8 cellular contexts compared by ENCODE assay signal in genomic region chr6:159654483-159655098, GRCh38. TPM values are rescaled to one million over a fixed set of nuclear protein-coding genes. Genes with fewer than 3 reads are reported as not detected.
DNase-seq lines count a peak whose midpoint lies in the region; ATAC-seq and TF ChIP-seq lines count a peak whose summit lies in the region.

No MANE protein-coding gene starts in this region.

- intact Hi-C loops in left ventricle myocardium superior (cut with micrococcal nuclease) = loop anchor here (10.0 kb wide), 1 partner anchor 480 kb away; no protein-coding TSS in a partner anchor

- no peak overlapping the region for H3K4me2 ChIP-seq in smooth muscle cell

- TF ChIP-seq CTCF in AG10803 (conservative IDR thresholded peaks at IDR 0.05; ENCODE audit: low read length) (peak; percentile 65), GM20000 (IDR thresholded peaks at IDR 0.05; ENCODE audit: extremely low read depth, missing control alignments) (no peak), smooth muscle cell (IDR thresholded peaks at IDR 0.05; ENCODE audit: borderline replicate concordance, insufficient read depth, poor library complexity, severe bottlenecking) (peak; percentile 82)

- no peaks in the 10 kb centered on the region for H3K79me2 ChIP-seq in smooth muscle cell (ENCODE audit: low read depth)

- no peak overlapping the region for H3K27ac ChIP-seq in smooth muscle cell (ENCODE audit: low read depth)

- H3K27me3 ChIP-seq in adipocyte (replicated peaks; ENCODE audit: control insufficient read depth, insufficient read depth, low read length) (no peaks in the 10 kb centered on the region), smooth muscle cell (ENCODE audit: low read depth) (no peaks in the 10 kb centered on the region)

- 1% methylated on average over 2 of the region's 2 CpGs for WGBS in smooth muscle cell (ENCODE audit: low lambda C conversion rate)

- ATAC-seq in left ventricle myocardium superior = peak; percentile 26

- H3K4me3 ChIP-seq in AG10803 (ENCODE audit: low read length) = no peak overlapping the region
- no peak overlapping the region for H3K4me3 ChIP-seq in adipocyte (ENCODE audit: low read length)
- H3K4me3 ChIP-seq in smooth muscle cell = no peak overlapping the region

- H3K9ac ChIP-seq in adipocyte (ENCODE audit: low read length) (no peak overlapping the region), smooth muscle cell (ENCODE audit: low read depth) (no peak overlapping the region)

- H2AFZ ChIP-seq in smooth muscle cell (ENCODE audit: low read depth) = no peak overlapping the region

- DNase-seq in AG10803 (ENCODE audit: low read depth) (peak; percentile 74), GM20000 (ENCODE audit: low spot score) (peak; percentile 56), NCI-H2171 (lab: John Stamatoyannopoulos, UW) (peak; percentile 64), adipocyte (ENCODE audit: low read depth) (peak; percentile 91), left ventricle myocardium superior (no peak), smooth muscle cell (lab: John Stamatoyannopoulos, UW; ENCODE audit: unreplicated experiment) (no peak), activated gamma-delta T cell treated with Interleukin-2 at 50 U/mL for 16 hours (no peak)
- DNase-seq in activated CD8-positive, alpha-beta memory T cell treated with anti-CD3 and anti-CD28 coated beads, Interleukin-2, amount 50 U/mL, for 48 hours = no peak

- peaks cover 11% of the 10 kb centered on the region for H3K36me3 ChIP-seq in adipocyte (ENCODE audit: control insufficient read depth, insufficient read depth, low read length, severe bottlenecking)
- no peaks in the 10 kb centered on the region for H3K36me3 ChIP-seq in smooth muscle cell (ENCODE audit: low read depth)

- no peaks in the 10 kb centered on the region for H3F3A ChIP-seq in smooth muscle cell (ENCODE audit: low read depth)

- H3K9me3 ChIP-seq in adipocyte (ENCODE audit: control insufficient read depth, low read length) (no peaks in the 10 kb centered on the region), smooth muscle cell (replicated peaks; ENCODE audit: low read depth) (no peaks in the 10 kb centered on the region)

- H4K20me1 ChIP-seq in smooth muscle cell (ENCODE audit: low read depth) = no peaks in the 10 kb centered on the region

- H3K4me1 ChIP-seq in adipocyte (ENCODE audit: control insufficient read depth, insufficient read depth, low read length) (peaks cover 9% of the 10 kb centered on the region), smooth muscle cell (ENCODE audit: low read depth) (no peaks in the 10 kb centered on the region)

RNA-seq across cellular contexts. Expression of gene SOD2, which starts 38.5 kb away (rescaled TPM):
- total RNA-seq in left ventricle myocardium superior = 1,053 TPM
- 68.4 and 69.4 TPM in 2 replicates for total RNA-seq in smooth muscle cell
- 53.2 and 72.0 TPM in 2 replicates for polyA plus RNA-seq in smooth muscle cell

Comparison
In these comparisons a context has a peak if more than half of its experiments do, and no peak if none do; other contexts are left out.
1. DNase-seq: peak in AG10803 (single experiment), GM20000 (single experiment), NCI-H2171 (single experiment) and adipocyte (single experiment); none in left ventricle myocardium superior (single experiment), smooth muscle cell (single experiment), activated CD8-positive, alpha-beta memory T cell treated with anti-CD3 and anti-CD28 coated beads, Interleukin-2, amount 50 U/mL, for 48 hours (single experiment) and activated gamma-delta T cell treated with Interleukin-2 at 50 U/mL for 16 hours (single experiment).
2. RNA of gene SOD2, which starts 38.5 kb away (total RNA-seq): 1,053 TPM in left ventricle myocardium superior (single experiment); 68.4 to 69.4 TPM in smooth muscle cell; every median in the first group is over 10 times any median in the second.